ENCODE assay signal across 2 cellular contexts in the genomic region with DNA sequence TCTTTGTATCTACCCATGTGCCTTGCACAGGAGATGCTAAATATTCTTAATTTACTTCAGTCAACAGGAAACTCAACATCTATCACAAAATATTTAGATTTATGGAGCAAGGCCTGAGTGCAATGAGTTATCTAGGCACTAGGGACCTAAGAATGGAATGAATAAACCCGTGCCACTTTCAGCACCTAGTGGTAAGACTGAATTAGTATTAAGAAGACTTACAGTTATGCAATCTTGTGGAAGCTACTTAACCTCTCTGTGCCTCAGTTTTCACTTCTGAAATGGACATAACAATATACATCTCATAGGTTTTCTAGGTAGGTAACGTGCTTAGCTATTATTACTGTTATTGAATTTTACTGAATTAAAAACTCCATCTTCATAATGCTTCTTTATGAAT.
A peak's percentile ranks its signal among the peaks of the same experiment; 100 is the strongest.
TF ChIP-seq lines count a peak whose summit lies in the region.

No MANE protein-coding gene starts in this region.

TF ChIP-seq in IMR-90, 13 proteins besides CTCF, POLR2A, EP300 and RAD21:
- TF ChIP-seq CHD1 (IDR thresholded peaks at IDR 0.05; ENCODE audit: low read depth, low read length) (no peak), BHLHE40 (IDR thresholded peaks at IDR 0.05; ENCODE audit: low read depth, low read length) (no peak), ELK1 (IDR thresholded peaks at IDR 0.05; ENCODE audit: borderline replicate concordance, low read depth, low read length) (no peak), USF2 (IDR thresholded peaks at IDR 0.05; ENCODE audit: low read depth, low read length) (no peak), MAZ (IDR thresholded peaks at IDR 0.05; ENCODE audit: borderline replicate concordance, low read depth, low read length) (no peak), RFX5 (IDR thresholded peaks at IDR 0.05; ENCODE audit: low read depth, low read length) (no peak), FOS (IDR thresholded peaks at IDR 0.05; ENCODE audit: low read depth, low read length) (no peak), CEBPB (IDR thresholded peaks at IDR 0.05; ENCODE audit: low read depth, low read length) (peak; percentile 6; the same call in 1 of the 2 replicates), RCOR1 (IDR thresholded peaks at IDR 0.05; ENCODE audit: insufficient replicate concordance, low read length) (no peak)

TF ChIP-seq in K562, 482 proteins besides CTCF, POLR2A, EP300 and RAD21:
- no peak for TF ChIP-seq BRD4 (IDR thresholded peaks at IDR 0.05)
